Comparison of ENCODE assay signal across 12 cellular contexts in the genomic region with DNA sequence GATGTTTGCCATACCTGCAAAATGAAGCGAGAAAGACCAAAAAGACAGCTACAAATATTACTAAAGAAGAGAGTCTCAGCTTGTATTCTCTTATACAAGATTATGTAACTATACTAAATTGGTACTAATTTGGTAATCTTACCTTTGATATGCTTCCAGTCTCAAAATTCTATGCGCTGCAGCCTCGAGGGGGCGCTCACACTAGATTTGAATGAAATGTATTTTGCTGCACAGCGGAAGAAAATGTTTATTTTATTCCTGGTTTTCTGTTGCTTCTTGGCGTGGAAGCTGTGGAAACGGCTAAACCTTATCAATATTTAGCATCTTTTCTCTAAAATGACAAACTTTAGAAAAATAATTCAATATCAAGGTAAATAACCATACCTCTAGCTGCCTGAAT.
DNase-seq lines count a peak whose midpoint lies in the region; ATAC-seq and TF ChIP-seq lines count a peak whose summit lies in the region.
"Had no signal": no experiment of that assay in that cellular context is flagged by ENCODE, and none has a peak within 500 bp of the region (broad histone marks: within the 10 kb centered on the region; RNA-seq: fewer than 3 reads in every experiment).

No MANE protein-coding gene starts in this region.

- H3K27me3 Mint-ChIP-seq in activated T-cell treated with anti-CD3 and anti-CD28 coated beads, Interleukin-2, amount 50 U/mL, for 72 hours (ENCODE audit: low read depth): no peaks in the 10 kb centered on the region

- H3K4me1 ChIP-seq in DOHH2 (ENCODE audit: control insufficient read depth, low read length): no peaks in the 10 kb centered on the region

- H3K36me3 ChIP-seq in DOHH2 (ENCODE audit: control insufficient read depth, low read length): no peaks in the 10 kb centered on the region
- H3K36me3 ChIP-seq in WERI-Rb-1: no peaks in the 10 kb centered on the region
- no peaks in the 10 kb centered on the region for H3K36me3 ChIP-seq in kidney epithelial cell (ENCODE audit: control insufficient read depth, insufficient read depth, low read length)

- peaks cover 2 to 4% of the 10 kb centered on the region in 2 donors for H3K9me3 Mint-ChIP-seq in activated T-cell treated with anti-CD3 and anti-CD28 coated beads, Interleukin-2, amount 50 U/mL, for 72 hours
- H3K9me3 Mint-ChIP-seq: activated T-helper 1 cell treated with anti-CD3 and anti-CD28 coated beads, Interleukin-12 subunit alpha, Interleukin-12 subunit beta, Interleukin-2, Interleukin-4 antibody, amounts not matched to agents 30 ng/mL and 10 ng/mL and 1 ng/mL, durations not matched to agents 14 hours and 24 hours and 36 hours had no signal

- H3K79me2 ChIP-seq in DOHH2 (ENCODE audit: control insufficient read depth, low read length): no peaks in the 10 kb centered on the region

- H3K9me3 ChIP-seq in DOHH2 (ENCODE audit: control insufficient read depth, insufficient read depth, low read length) (no peaks in the 10 kb centered on the region), WERI-Rb-1 (ENCODE audit: severe bottlenecking) (no peaks in the 10 kb centered on the region)

- H3K4me3 Mint-ChIP-seq in activated T-cell treated with anti-CD3 and anti-CD28 coated beads, Interleukin-2, amount 50 U/mL, for 72 hours: no peak overlapping the region
- H3K4me3 Mint-ChIP-seq: activated T-helper 1 cell treated with anti-CD3 and anti-CD28 coated beads, Interleukin-12 subunit alpha, Interleukin-12 subunit beta, Interleukin-2, Interleukin-4 antibody, amounts not matched to agents 30 ng/mL and 10 ng/mL and 1 ng/mL, durations not matched to agents 14 hours and 24 hours and 36 hours; T-helper 2 cell treated with Interferon-gamma antibody and Interleukin-4, amounts not matched to agents 5 μg/mL and 100 μg/mL, for 36 hours had no signal

- H3K4me3 ChIP-seq in DOHH2 (ENCODE audit: low read length) (no peak overlapping the region), WERI-Rb-1 (ENCODE audit: low read depth, low read length) (no peak overlapping the region), kidney epithelial cell (ENCODE audit: low read depth, low read length) (no peak overlapping the region)
- H3K4me3 ChIP-seq: coronary artery had no signal

- H3K27me3 ChIP-seq in DOHH2 (ENCODE audit: control insufficient read depth, low read length) (no peaks in the 10 kb centered on the region), WERI-Rb-1 (ENCODE audit: insufficient read depth, low read depth, severe bottlenecking) (no peaks in the 10 kb centered on the region), kidney epithelial cell (ENCODE audit: control insufficient read depth, insufficient read depth, low read length) (no peaks in the 10 kb centered on the region)

- no peak overlapping the region for H3K27ac Mint-ChIP-seq in activated T-cell treated with anti-CD3 and anti-CD28 coated beads, Interleukin-2, amount 50 U/mL, for 72 hours
- H3K27ac Mint-ChIP-seq: activated T-helper 1 cell treated with anti-CD3 and anti-CD28 coated beads, Interleukin-12 subunit alpha, Interleukin-12 subunit beta, Interleukin-2, Interleukin-4 antibody, amounts not matched to agents 30 ng/mL and 10 ng/mL and 1 ng/mL, durations not matched to agents 14 hours and 24 hours and 36 hours; T-helper 2 cell treated with Interferon-gamma antibody and Interleukin-4, amounts not matched to agents 5 μg/mL and 100 μg/mL, for 36 hours had no signal

- TF ChIP-seq CTCF in DOHH2 (IDR thresholded peaks at IDR 0.05; ENCODE audit: low read depth, low read length, poor library complexity, severe bottlenecking): peak; percentile 61
- TF ChIP-seq CTCF in WERI-Rb-1 (IDR thresholded peaks at IDR 0.05; ENCODE audit: low read depth, low read length): 0 out of 2 replicates have a peak, but pooled peaks have one; percentile 14
- peak; percentile 47 for TF ChIP-seq CTCF in kidney epithelial cell (IDR thresholded peaks at IDR 0.05; ENCODE audit: insufficient read depth, low read length, poor library complexity, severe bottlenecking)

- H3K27ac ChIP-seq in DOHH2 (ENCODE audit: low read depth, low read length) (no peak overlapping the region), WERI-Rb-1 (no peak overlapping the region)
- H3K27ac ChIP-seq: coronary artery had no signal

- no peaks in the 10 kb centered on the region for H3K4me1 Mint-ChIP-seq in activated T-cell treated with anti-CD3 and anti-CD28 coated beads, Interleukin-2, amount 50 U/mL, for 72 hours (ENCODE audit: low read depth)

- no peaks in the 10 kb centered on the region for H3F3A ChIP-seq in DOHH2 (ENCODE audit: control insufficient read depth, insufficient read depth)

- peak; percentile 2 for DNase-seq in HuH-7 (ENCODE audit: low spot score)
- peak; percentile 26 for DNase-seq in WERI-Rb-1
- DNase-seq in kidney epithelial cell (ENCODE audit: low read depth): no peak
- DNase-seq in activated T-cell treated with anti-CD3 and anti-CD28 coated beads, Interleukin-2, amount 50 U/mL, for 72 hours: no peak
- DNase-seq in NCI-H1105 (lab: John Stamatoyannopoulos, UW): no peak
- no peak for DNase-seq in G401 (ENCODE audit: low spot score)
- DNase-seq: NCI-H446 treated with DMSO at 0.1 percent for 48 hours had no signal

- H3K4me2 ChIP-seq in DOHH2 (ENCODE audit: low read length): no peak overlapping the region

- in situ Hi-C loops in G401 (cut with HindIII; ENCODE audit: low sequenced_read_pairs): no loop called here

- no peak for ATAC-seq in activated T-cell treated with anti-CD3 and anti-CD28 coated beads, Interleukin-2, amount 50 U/mL, for 72 hours (replicated peaks in 1 of 2)
- ATAC-seq in HG03175 (IDR thresholded peaks at IDR 0.05; ENCODE audit: unreplicated experiment): no peak

- no peaks in the 10 kb centered on the region for H3K36me3 Mint-ChIP-seq in activated T-cell treated with anti-CD3 and anti-CD28 coated beads, Interleukin-2, amount 50 U/mL, for 72 hours (ENCODE audit: insufficient read depth in 2 of 2)

- H3K9me2 ChIP-seq in DOHH2 (replicated peaks; ENCODE audit: control insufficient read depth, low read length): no peaks in the 10 kb centered on the region

- H4K20me1 ChIP-seq in DOHH2 (ENCODE audit: control insufficient read depth, insufficient read depth, low read depth, low read length): no peaks in the 10 kb centered on the region

Comparison
In these comparisons a context has a peak if more than half of its experiments do, and no peak if none do; other contexts are left out.
1. DNase-seq: peak in HuH-7 (single experiment) and WERI-Rb-1 (single experiment); none in kidney epithelial cell (single experiment), activated T-cell treated with anti-CD3 and anti-CD28 coated beads, Interleukin-2, amount 50 U/mL, for 72 hours (0 of 2), NCI-H1105 (single experiment) and G401 (single experiment).
2. Peak in every context shown above with its lines, with median percentiles within 50 percentile points of each other: CTCF ChIP-seq.